Comparison of ENCODE assay signal across 26 cellular contexts in the genomic region with DNA sequence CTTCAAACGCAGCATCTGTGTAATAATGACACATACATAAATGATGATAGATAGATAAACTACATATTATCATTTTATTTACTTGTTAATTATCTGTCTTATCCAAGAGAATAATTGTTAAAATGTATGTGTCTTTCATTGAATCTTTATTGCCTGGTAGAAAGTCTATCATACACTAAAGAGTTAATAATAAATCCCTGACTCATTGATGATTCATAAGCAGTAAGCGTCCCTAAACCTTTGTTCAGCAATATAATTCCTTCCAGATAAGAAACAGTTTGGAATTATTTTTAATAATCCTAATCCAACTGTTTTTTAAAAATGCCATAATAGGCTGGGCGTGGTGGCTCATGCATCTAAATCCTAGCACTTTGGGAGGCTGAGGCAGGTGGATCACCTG.
"Had no signal": no experiment of that assay in that cellular context is flagged by ENCODE, and none has a peak within 500 bp of the region (broad histone marks: within the 10 kb centered on the region; RNA-seq: fewer than 3 reads in every experiment).

No MANE protein-coding gene starts in this region.

- H3K9me3 ChIP-seq: sigmoid colon, thoracic aorta had no signal

- H3K36me3 ChIP-seq: neural progenitor cell, sigmoid colon, thoracic aorta had no signal

- H3K27ac Mint-ChIP-seq: activated CD8-positive, alpha-beta T cell treated with anti-CD3 and anti-CD28 coated beads, Interleukin-2, amount 10 ng/mL, durations not matched to agents 7 days and 5 days; activated naive CD4-positive, alpha-beta T cell treated with anti-CD3 and anti-CD28 coated beads, Interleukin-2, amount 50 U/mL, for 24 hours; brain; dendritic cell treated with granulocyte-macrophage colony-stimulating factor and Interleukin-4, amounts not matched to agents 40 ng/mL and 50 ng/mL, for 4 days; mesothelial cell of epicardium; naive thymus-derived CD8-positive, alpha-beta T cell; neural progenitor cell; T-helper 2 cell treated with Interferon-gamma antibody and Interleukin-4, amounts not matched to agents 5 μg/mL and 100 μg/mL, for 36 hours; type B pancreatic cell had no signal

- H3K4me2 ChIP-seq: neural progenitor cell had no signal

- H3K4me1 ChIP-seq: foreskin keratinocyte, neural progenitor cell, sigmoid colon had no signal

- H3K4me3 ChIP-seq: neural progenitor cell, sigmoid colon, thoracic aorta had no signal

- H3K4me1 Mint-ChIP-seq: activated naive CD4-positive, alpha-beta T cell treated with anti-CD3 and anti-CD28 coated beads, Interleukin-2, amount 50 U/mL, for 24 hours; brain; naive thymus-derived CD8-positive, alpha-beta T cell had no signal

- H3K36me3 Mint-ChIP-seq: activated naive CD4-positive, alpha-beta T cell treated with anti-CD3 and anti-CD28 coated beads, Interleukin-2, amount 50 U/mL, for 24 hours; brain; mesothelial cell of epicardium; naive thymus-derived CD8-positive, alpha-beta T cell; neural progenitor cell; type B pancreatic cell had no signal

- H3K27me3 ChIP-seq: foreskin keratinocyte, neural progenitor cell, sigmoid colon had no signal

- H2AFZ ChIP-seq: neural progenitor cell had no signal

- H3K27me3 Mint-ChIP-seq: activated naive CD4-positive, alpha-beta T cell treated with anti-CD3 and anti-CD28 coated beads, Interleukin-2, amount 50 U/mL, for 24 hours; brain; dendritic cell treated with granulocyte-macrophage colony-stimulating factor and Interleukin-4, amounts not matched to agents 40 ng/mL and 50 ng/mL, for 4 days; naive thymus-derived CD8-positive, alpha-beta T cell; type B pancreatic cell had no signal

- H3K4me3 Mint-ChIP-seq: activated CD8-positive, alpha-beta T cell treated with anti-CD3 and anti-CD28 coated beads, Interleukin-2, amount 10 ng/mL, durations not matched to agents 7 days and 5 days; activated naive CD4-positive, alpha-beta T cell treated with anti-CD3 and anti-CD28 coated beads, Interleukin-2, amount 50 U/mL, for 24 hours; brain; dendritic cell treated with granulocyte-macrophage colony-stimulating factor and Interleukin-4, amounts not matched to agents 40 ng/mL and 50 ng/mL, for 4 days; mesothelial cell of epicardium; naive thymus-derived CD8-positive, alpha-beta T cell; neural progenitor cell; T-helper 2 cell treated with Interferon-gamma antibody and Interleukin-4, amounts not matched to agents 5 μg/mL and 100 μg/mL, for 36 hours; type B pancreatic cell had no signal

- H3K27ac ChIP-seq: foreskin keratinocyte, neural progenitor cell, sigmoid colon, thoracic aorta, VCaP had no signal

- DNase-seq: activated CD4-positive, alpha-beta T cell treated with anti-CD3 and anti-CD28 coated beads, Interleukin-2, amount 50 U/mL, for 1 hour; activated CD4-positive, CD25-positive, alpha-beta regulatory T cell treated with anti-CD3 and anti-CD28 coated beads, Interleukin-2, amount 50 U/mL, for 72 hours; activated CD8-positive, alpha-beta T cell treated with anti-CD3 and anti-CD28 coated beads, Interleukin-2, amount 10 ng/mL, durations not matched to agents 7 days and 5 days; activated gamma-delta T cell treated with Interleukin-2 at 50 U/mL for 16 hours; aorta; caudate nucleus; effector CD4-positive, alpha-beta T cell; foreskin keratinocyte; hippocampal formation; left ventricle myocardium superior; mammary epithelial cell; naive thymus-derived CD8-positive, alpha-beta T cell; posterior cingulate gyrus; sigmoid colon; stimulated activated CD4-positive, alpha-beta T cell treated with anti-CD3 and anti-CD28 coated beads, Interleukin-2, amount 100 ng/mL, for 48 hours; stimulated activated naive CD4-positive, alpha-beta T cell treated with Interleukin-2 at 50 U/mL for 16 hours had no signal

- FAIRE-seq: endometrium had no signal

- ATAC-seq: activated CD8-positive, alpha-beta T cell treated with anti-CD3 and anti-CD28 coated beads, Interleukin-2, amount 10 ng/mL, durations not matched to agents 7 days and 5 days; foreskin keratinocyte; left ventricle myocardium superior; naive thymus-derived CD8-positive, alpha-beta T cell had no signal

- H3K9me3 Mint-ChIP-seq: brain, mesothelial cell of epicardium, neural progenitor cell, type B pancreatic cell had no signal
